In the genomic region with DNA sequence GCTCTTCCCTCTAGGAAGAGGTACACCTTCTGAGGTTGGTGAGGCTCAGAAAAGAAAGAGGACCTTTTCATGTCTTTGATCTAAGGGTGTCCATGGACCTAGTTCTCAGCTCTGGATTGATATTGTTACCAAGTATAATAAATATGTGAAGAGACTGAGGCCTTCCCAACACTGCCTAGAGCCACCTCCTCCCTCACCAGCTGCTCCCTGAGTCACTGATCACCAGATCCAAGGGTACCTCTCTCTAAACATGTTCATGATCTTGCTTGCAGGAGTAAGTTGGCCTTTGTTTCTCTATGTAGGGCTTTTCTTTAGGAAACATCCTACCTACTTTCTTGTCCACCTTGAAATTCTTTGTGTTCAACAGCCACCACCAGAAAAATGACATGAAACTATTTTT, we compare ENCODE assay signal across 27 cellular contexts.
DNase-seq lines count a peak whose midpoint lies in the region; ATAC-seq and TF ChIP-seq lines count a peak whose summit lies in the region.
"Had no signal": no experiment of that assay in that cellular context is flagged by ENCODE, and none has a peak within 500 bp of the region (broad histone marks: within the 10 kb centered on the region; RNA-seq: fewer than 3 reads in every experiment).

No MANE protein-coding gene starts in this region.

- no peak overlapping the region for H3K4me3 ChIP-seq in epithelial cell of esophagus (ENCODE audit: low read length)
- H3K4me3 ChIP-seq: BLaER1 treated with 17β-estradiol and CSF1 and Interleukin-3, amounts not matched to agents 10 nM and 100 nM; GM12878; GM23338; SJCRH30 had no signal

- H3K4me3 Mint-ChIP-seq in activated naive CD4-positive, alpha-beta T cell treated with anti-CD3 and anti-CD28 coated beads, Interleukin-2, amount 10 ng/mL, durations not matched to agents 7 days and 5 days: no peak overlapping the region
- H3K4me3 Mint-ChIP-seq: CD4-positive, alpha-beta T cell; GM23338; H9 had no signal

- H3K36me3 Mint-ChIP-seq in activated naive CD4-positive, alpha-beta T cell treated with anti-CD3 and anti-CD28 coated beads, Interleukin-2, amount 10 ng/mL, durations not matched to agents 7 days and 5 days: no peaks in the 10 kb centered on the region

- H3K27ac Mint-ChIP-seq in activated naive CD4-positive, alpha-beta T cell treated with anti-CD3 and anti-CD28 coated beads, Interleukin-2, amount 10 ng/mL, durations not matched to agents 7 days and 5 days: peak overlapping the region; percentile 58
- H3K27ac Mint-ChIP-seq: CD4-positive, alpha-beta T cell; GM23338; H9 had no signal

- no peaks in the 10 kb centered on the region for H3K4me1 Mint-ChIP-seq in activated naive CD4-positive, alpha-beta T cell treated with anti-CD3 and anti-CD28 coated beads, Interleukin-2, amount 10 ng/mL, durations not matched to agents 7 days and 5 days
- H3K4me1 Mint-ChIP-seq: GM23338 had no signal

- H3K9me3 Mint-ChIP-seq in activated naive CD4-positive, alpha-beta T cell treated with anti-CD3 and anti-CD28 coated beads, Interleukin-2, amount 10 ng/mL, durations not matched to agents 7 days and 5 days: no peaks in the 10 kb centered on the region
- H3K9me3 Mint-ChIP-seq: GM23338 had no signal

- DNase-seq in activated naive CD4-positive, alpha-beta T cell treated with anti-CD3 and anti-CD28 coated beads, Interleukin-2, amount 10 ng/mL, durations not matched to agents 7 days and 5 days: no peak
- no peak for DNase-seq in activated naive CD4-positive, alpha-beta T cell treated with Interleukin-2 at 50 U/mL for 16 hours
- peak; percentile 23 for DNase-seq in epithelial cell of esophagus (ENCODE audit: low read depth)
- DNase-seq in iris pigment epithelial cell (ENCODE audit: low read depth): peak; percentile 22
- DNase-seq in pons (ENCODE audit: low spot score): no peak
- DNase-seq in NCI-H187 (lab: John Stamatoyannopoulos, UW): no peak
- no peak for DNase-seq in activated CD8-positive, alpha-beta memory T cell treated with anti-CD3 and anti-CD28 coated beads, Interleukin-2, amount 50 U/mL, for 4 hours
- DNase-seq: 8988T; ACHN; CD4-positive, alpha-beta T cell; EL; GDM1; H9; NCI-H1092 treated with DMSO at 0.1 percent for 48 hours; NCI-H1436; NCI-H187 treated with DMSO at 0.1 percent for 48 hours; NCI-H2107; NCI-H524 treated with DMSO at 0.1 percent for 48 hours; NCI-H774; NK-92 treated with Interleukin-12 subunit alpha and Interleukin-12 subunit beta, amount 100 ng/mL, for 24 hours; PC-3; SJCRH30 had no signal

- peaks cover 3% of the 10 kb centered on the region for H3K27me3 Mint-ChIP-seq in activated naive CD4-positive, alpha-beta T cell treated with anti-CD3 and anti-CD28 coated beads, Interleukin-2, amount 10 ng/mL, durations not matched to agents 7 days and 5 days
- H3K27me3 Mint-ChIP-seq: CD4-positive, alpha-beta T cell had no signal

- CTCF ChIA-PET in activated naive CD4-positive, alpha-beta T cell treated with anti-CD3 and anti-CD28 coated beads, Interleukin-2, amount 10 ng/mL, durations not matched to agents 7 days and 5 days (lab: Charles Lee): no interaction called here

- no peak for ATAC-seq in HG03135 (IDR thresholded peaks at IDR 0.05; ENCODE audit: unreplicated experiment)
- ATAC-seq: GM12878, GM23338, PC-3, SK-N-SH treated with all-trans-retinoic acid at 6 μM for 48 hours had no signal

- TF ChIP-seq CTCF in epithelial cell of esophagus (IDR thresholded peaks at IDR 0.05; ENCODE audit: insufficient read depth, low read depth, low read length, missing control alignments): no peak

Comparison
In these comparisons a context has a peak if more than half of its experiments do, and no peak if none do; other contexts are left out.
1. DNase-seq: peak in epithelial cell of esophagus (single experiment) and iris pigment epithelial cell (single experiment); none in activated naive CD4-positive, alpha-beta T cell treated with anti-CD3 and anti-CD28 coated beads, Interleukin-2, amount 10 ng/mL, durations not matched to agents 7 days and 5 days (single experiment), activated naive CD4-positive, alpha-beta T cell treated with Interleukin-2 at 50 U/mL for 16 hours (single experiment), pons (single experiment), NCI-H187 (0 of 2) and activated CD8-positive, alpha-beta memory T cell treated with anti-CD3 and anti-CD28 coated beads, Interleukin-2, amount 50 U/mL, for 4 hours (single experiment).